Comparison of ENCODE assay signal across 8 cellular contexts in genomic region chr19:54168174-54168917, GRCh38. TPM values are rescaled to one million over a fixed set of nuclear protein-coding genes. Genes with fewer than 3 reads are reported as not detected.
A peak's percentile ranks its signal among the peaks of the same experiment; 100 is the strongest.
DNase-seq lines count a peak whose midpoint lies in the region; ATAC-seq and TF ChIP-seq lines count a peak whose summit lies in the region.

No MANE protein-coding gene starts in this region.

- peak; percentile 92 for TF ChIP-seq CTCF in upper lobe of right lung (IDR thresholded peaks at IDR 0.05)

- H3K27me3 ChIP-seq in upper lobe of right lung: no peaks in the 10 kb centered on the region

- no peaks in the 10 kb centered on the region for H3K36me3 ChIP-seq in SK-N-MC (ENCODE audit: insufficient read depth, low read length)
- H3K36me3 ChIP-seq in upper lobe of right lung: no peaks in the 10 kb centered on the region

- intact Hi-C loops in upper lobe of right lung (cut with DNase I): loop anchor here (5.0 kb wide), 1 partner anchor 64 kb away; no protein-coding TSS in a partner anchor

- no peak overlapping the region for H3K9ac ChIP-seq in SK-N-MC (ENCODE audit: insufficient read length)

- ATAC-seq in upper lobe of right lung: peak; percentile 88

- peak; percentile 65 to 80 for DNase-seq in NCI-H524 (lab: John Stamatoyannopoulos, UW)
- no peak for DNase-seq in NCI-H524 treated with DMSO at 0.1 percent for 48 hours (lab: John Stamatoyannopoulos, UW)
- DNase-seq in NCI-H1092 (lab: John Stamatoyannopoulos, UW): peak; percentile 74
- peak; percentile 26 for DNase-seq in SK-N-MC (ENCODE audit: low read depth, low spot score)
- DNase-seq in activated naive CD4-positive, alpha-beta T cell (lab: John Stamatoyannopoulos, UW): peak; percentile 90 to 97 (median 90)
- DNase-seq in germinal center (ENCODE audit: low spot score): peak; percentile 87
- DNase-seq in pons (ENCODE audit: low spot score): peak; percentile 67
- DNase-seq in upper lobe of right lung: peak; percentile 96

- H3K9me3 ChIP-seq in SK-N-MC (ENCODE audit: low read depth, low read length) (no peaks in the 10 kb centered on the region), upper lobe of right lung (no peaks in the 10 kb centered on the region)

- peaks cover 9% of the 10 kb centered on the region for H3K4me1 ChIP-seq in upper lobe of right lung

- H3K4me3 ChIP-seq in SK-N-MC (no peak overlapping the region), upper lobe of right lung (no peak overlapping the region)

- H3K27ac ChIP-seq in SK-N-MC (no peak overlapping the region), upper lobe of right lung (no peak overlapping the region)

RNA-seq across cellular contexts. Expression of gene TMC4, which starts 4.6 kb away (rescaled TPM):
- total RNA-seq in upper lobe of right lung: 48.3 TPM

RNA-seq across cellular contexts. Expression of gene LENG1, which starts 8.8 kb away (rescaled TPM):
- total RNA-seq in upper lobe of right lung: 9.2 TPM

RNA-seq across cellular contexts. Expression of gene MBOAT7, which starts 21.0 kb away (rescaled TPM):
- 57.9 TPM for total RNA-seq in upper lobe of right lung

RNA-seq across cellular contexts. Expression of gene TSEN34, which starts 22.8 kb away (rescaled TPM):
- 34.7 TPM for total RNA-seq in upper lobe of right lung

RNA-seq across cellular contexts. Expression of gene CNOT3, which starts 30.8 kb away (rescaled TPM):
- total RNA-seq in upper lobe of right lung: 39.4 TPM
